In genomic region chr3:109731639-109732473, GRCh38 we compare ENCODE assay signal across 9 cellular contexts.
DNase-seq lines count a peak whose midpoint lies in the region; FAIRE-seq and TF ChIP-seq lines count a peak whose summit lies in the region.
"Had no signal": no experiment of that assay in that cellular context is flagged by ENCODE, and none has a peak within 500 bp of the region (broad histone marks: within the 10 kb centered on the region; RNA-seq: fewer than 3 reads in every experiment).

No MANE protein-coding gene starts in this region.

- H3K36me3 ChIP-seq in H7 (replicated peaks; ENCODE audit: control insufficient read depth, insufficient read depth, low read length) = no peaks in the 10 kb centered on the region
- no peaks in the 10 kb centered on the region for H3K36me3 ChIP-seq in Loucy (ENCODE audit: insufficient read depth, low read length)
- H3K36me3 ChIP-seq in kidney (ENCODE audit: control insufficient read depth in 1 of 2, insufficient read depth in 2 of 2, low read length in 2 of 2) = no peaks in the 10 kb centered on the region

- H3K4me3 ChIP-seq in H7 (ENCODE audit: insufficient read depth, low read depth, low read length) = no peak overlapping the region
- no peak overlapping the region for H3K4me3 ChIP-seq in Loucy (ENCODE audit: low read length, poor library complexity, severe bottlenecking)
- H3K4me3 ChIP-seq in kidney (ENCODE audit: low read length in 2 of 2) = no peak overlapping the region
- H3K4me3 ChIP-seq: skin epidermis had no signal

- no peaks in the 10 kb centered on the region for H3F3A ChIP-seq in Loucy (ENCODE audit: low read depth)

- H3K27me3 ChIP-seq in H7 (ENCODE audit: control insufficient read depth, insufficient read depth, low read length) (no peaks in the 10 kb centered on the region), Loucy (ENCODE audit: insufficient read depth, low read length, poor library complexity, severe bottlenecking) (no peaks in the 10 kb centered on the region)

- H3K9me2 ChIP-seq in Loucy (replicated peaks; ENCODE audit: low read depth, low read length) = no peaks in the 10 kb centered on the region

- TF ChIP-seq CTCF in Loucy (conservative IDR thresholded peaks at IDR 0.05; ENCODE audit: low read length) (peak; percentile 97), kidney (IDR thresholded peaks at IDR 0.05; ENCODE audit: borderline replicate concordance, extremely low read depth, insufficient read depth) (peak; percentile 72)

- H3K79me2 ChIP-seq in Loucy (ENCODE audit: insufficient read depth, low read length) = no peaks in the 10 kb centered on the region

- intact Hi-C loops in kidney (cut with DNase I) = no loop called here

- no peak overlapping the region for H3K4me2 ChIP-seq in Loucy (ENCODE audit: low read depth, low read length, poor library complexity, severe bottlenecking)

- H3K9me3 ChIP-seq in Loucy (ENCODE audit: insufficient read depth, low read depth, low read length) = no peaks in the 10 kb centered on the region; the same call in 1 of the 2 replicates
- no peaks in the 10 kb centered on the region for H3K9me3 ChIP-seq in kidney (ENCODE audit: control insufficient read depth in 1 of 2, low read length in 2 of 2)

- FAIRE-seq in kidney (lab: Jason Lieb, UNC) = peak; percentile 87

- H3K4me1 ChIP-seq in Loucy (ENCODE audit: insufficient read depth, low read length, poor library complexity, severe bottlenecking) (no peaks in the 10 kb centered on the region), kidney (ENCODE audit: control insufficient read depth in 1 of 2, insufficient read depth in 1 of 2, low read depth in 1 of 2, low read length in 2 of 2) (no peaks in the 10 kb centered on the region)

- H2AFZ ChIP-seq in Loucy (ENCODE audit: low read length) = no peak overlapping the region

- DNase-seq in NCI-H2107 treated with DMSO at 0.1 percent for 48 hours (lab: John Stamatoyannopoulos, UW; ENCODE audit: unreplicated experiment) (peak; percentile 54), NCI-H2107 (lab: John Stamatoyannopoulos, UW) (no peak), H7 (peak; percentile 4), T-helper 2 cell (peak in 4 of 5 experiments; percentile 14 to 62 (median 28)), brain pericyte (ENCODE audit: low read depth, low spot score) (peak; percentile 26), kidney (no peak)
- DNase-seq in stimulated activated CD4-positive, alpha-beta T cell treated with anti-CD3 and anti-CD28 coated beads, Interleukin-4, amount 100 ng/mL, for 24 hours = peak; percentile 76

- H4K20me1 ChIP-seq in Loucy (ENCODE audit: insufficient read depth, low read length, poor library complexity, severe bottlenecking) = no peaks in the 10 kb centered on the region

- H3K9ac ChIP-seq in Loucy (ENCODE audit: low read depth, low read length, poor library complexity, severe bottlenecking) (no peak overlapping the region), kidney (ENCODE audit: low read length in 2 of 2) (no peak overlapping the region)

- H3K27ac ChIP-seq in kidney (ENCODE audit: low read depth in 2 of 2, low read length in 2 of 2) = no peak overlapping the region
- H3K27ac ChIP-seq: skin epidermis had no signal

Comparison
In these comparisons a context has a peak if more than half of its experiments do, and no peak if none do; other contexts are left out.
1. DNase-seq: peak in NCI-H2107 treated with DMSO at 0.1 percent for 48 hours (single experiment), H7 (single experiment), T-helper 2 cell (4 of 5), brain pericyte (single experiment) and stimulated activated CD4-positive, alpha-beta T cell treated with anti-CD3 and anti-CD28 coated beads, Interleukin-4, amount 100 ng/mL, for 24 hours (single experiment); none in NCI-H2107 (single experiment) and kidney (single experiment).